ENCODE assay signal across 1 cellular context in genomic region chr5:68231414-68232076, GRCh38.
TF ChIP-seq lines count a peak whose summit lies in the region.

No MANE protein-coding gene starts in this region.

TF ChIP-seq in HepG2, 621 proteins besides CTCF, POLR2A, EP300 and RAD21 (continued from another document):
- TF ChIP-seq TSC22D2 (CRISPR knock-in tag; IDR thresholded peaks at IDR 0.05; ENCODE audit: borderline replicate concordance): no peak
- TF ChIP-seq TRAFD1 (CRISPR knock-in tag; IDR thresholded peaks at IDR 0.05; ENCODE audit: borderline replicate concordance): no peak
TF ChIP-seq in HepG2: peak in this region for 0.
